8 cellular contexts compared by ENCODE assay signal in the genomic region with DNA sequence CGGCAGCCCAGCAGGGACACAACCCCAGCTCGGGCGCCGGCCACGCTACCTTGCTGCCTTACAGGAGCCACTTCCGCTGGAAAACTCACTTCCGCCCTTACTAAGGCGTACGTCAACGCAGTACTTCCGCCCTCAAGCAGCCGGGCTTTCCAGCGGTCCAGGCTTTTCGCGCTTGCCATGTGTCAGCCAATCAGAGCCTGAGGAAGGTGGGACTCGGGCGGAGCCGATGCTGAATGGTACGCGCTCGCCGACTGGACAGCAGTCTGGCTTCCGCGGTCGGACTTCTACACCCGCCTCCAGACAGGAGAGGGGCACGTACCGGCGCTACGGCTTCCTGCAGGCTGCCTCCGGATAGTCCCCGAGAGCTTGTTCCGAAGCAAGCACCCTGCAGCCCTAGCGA. TPM values are rescaled to one million over a fixed set of nuclear protein-coding genes. Genes with fewer than 3 reads are reported as not detected.
A peak's percentile ranks its signal among the peaks of the same experiment; 100 is the strongest.
DNase-seq lines count a peak whose midpoint lies in the region; ATAC-seq and TF ChIP-seq lines count a peak whose summit lies in the region.
"Not testable (repeated sequence)": the region's sequence is repeated elsewhere in the genome, so short reads cannot be mapped to it uniquely, and the experiment has no call there.

A gene (minus strand): TSS at position 52 of the 400 bp plus-strand sequence. CDS start 71 bp downstream, outside the sequence.
A gene (plus strand): TSS at position 261 of the 400 bp plus-strand sequence. CDS start 210 bp downstream, outside the sequence.

- H3K9me3 Mint-ChIP-seq in CD4-positive, alpha-beta memory T cell; activated T-cell treated with anti-CD3 and anti-CD28 coated beads, Interleukin-2, amount 50 U/mL, for 4 hours: not testable (repeated sequence)

- not testable (repeated sequence) for H3K27me3 ChIP-seq in CD4-positive, alpha-beta memory T cell (ENCODE audit: insufficient read depth, low read length); smooth muscle cell (ENCODE audit: low read depth)

- peak; percentile 85 for ATAC-seq in GM19397 (IDR thresholded peaks at IDR 0.05; ENCODE audit: unreplicated experiment)
- ATAC-seq in HG02885 (IDR thresholded peaks at IDR 0.05; ENCODE audit: poor library complexity, unreplicated experiment) = peak; percentile 89
- peak; percentile 90 for ATAC-seq in activated T-cell treated with anti-CD3 and anti-CD28 coated beads, Interleukin-2, amount 50 U/mL, for 4 hours
- ATAC-seq in esophagus mucosa = peak; percentile 93

- CTCF ChIA-PET in CD4-positive, alpha-beta memory T cell (lab: Charles Lee; ENCODE audit: partially characterized antibody) = not testable (repeated sequence)

- not testable (repeated sequence) for H3K4me1 Mint-ChIP-seq in CD4-positive, alpha-beta memory T cell; activated T-cell treated with anti-CD3 and anti-CD28 coated beads, Interleukin-2, amount 50 U/mL, for 4 hours (ENCODE audit: low read depth)

- H3K27me3 Mint-ChIP-seq in CD4-positive, alpha-beta memory T cell; activated T-cell treated with anti-CD3 and anti-CD28 coated beads, Interleukin-2, amount 50 U/mL, for 4 hours (ENCODE audit: low read depth): not testable (repeated sequence)

- H3K27ac ChIP-seq in CD4-positive, alpha-beta memory T cell (ENCODE audit: low read depth, low read length); smooth muscle cell (ENCODE audit: low read depth): not testable (repeated sequence)
- peak within 1 kb of the TSS; percentile 18 for H3K27ac ChIP-seq in KOPT-K1 (ENCODE audit: low read depth, low read length, poor library complexity, severe bottlenecking)

- WGBS in smooth muscle cell (ENCODE audit: low lambda C conversion rate) = no CpG with 5 or more reads among the region's 34 CpGs

- not testable (repeated sequence) for H3K36me3 Mint-ChIP-seq in CD4-positive, alpha-beta memory T cell; activated T-cell treated with anti-CD3 and anti-CD28 coated beads, Interleukin-2, amount 50 U/mL, for 4 hours (ENCODE audit: insufficient read depth)

- not testable (repeated sequence) for H4K20me1 ChIP-seq in smooth muscle cell (ENCODE audit: low read depth)

- H3K4me2 ChIP-seq in smooth muscle cell = peak within 1 kb of the TSS; percentile 83

- H3K9me3 ChIP-seq in CD4-positive, alpha-beta memory T cell (ENCODE audit: control insufficient read depth in 1 of 2, low read length in 2 of 2); KOPT-K1 (ENCODE audit: insufficient read depth, low read length, poor library complexity, severe bottlenecking); smooth muscle cell (replicated peaks; ENCODE audit: low read depth): not testable (repeated sequence)

- H3K9ac ChIP-seq in smooth muscle cell (ENCODE audit: low read depth) = not testable (repeated sequence)

- H3K4me3 ChIP-seq in CD4-positive, alpha-beta memory T cell (ENCODE audit: low read length in 2 of 2) = not testable (repeated sequence)
- H3K4me3 ChIP-seq in smooth muscle cell = peak within 1 kb of the TSS; percentile 47

- H3K4me1 ChIP-seq in CD4-positive, alpha-beta memory T cell (ENCODE audit: insufficient read depth, low read length); smooth muscle cell (ENCODE audit: low read depth): not testable (repeated sequence)

- POLR2A ChIA-PET in CD4-positive, alpha-beta memory T cell (lab: Charles Lee; ENCODE audit: partially characterized antibody) = not testable (repeated sequence)

- H3K27ac Mint-ChIP-seq in CD4-positive, alpha-beta memory T cell = not testable (repeated sequence)

- not testable (repeated sequence) for H3F3A ChIP-seq in smooth muscle cell (ENCODE audit: low read depth)

- not testable (repeated sequence) for H3K36me3 ChIP-seq in CD4-positive, alpha-beta memory T cell (ENCODE audit: insufficient read depth, low read length); KOPT-K1 (ENCODE audit: insufficient read depth, low read length); smooth muscle cell (ENCODE audit: low read depth)

- H2AFZ ChIP-seq in smooth muscle cell (ENCODE audit: low read depth) = not testable (repeated sequence)

- not testable (repeated sequence) for H3K79me2 ChIP-seq in smooth muscle cell (ENCODE audit: low read depth)

- TF ChIP-seq CTCF in smooth muscle cell (IDR thresholded peaks at IDR 0.05; ENCODE audit: borderline replicate concordance, insufficient read depth, poor library complexity, severe bottlenecking) = not testable (repeated sequence)

- not testable (repeated sequence) for H3K4me3 Mint-ChIP-seq in CD4-positive, alpha-beta memory T cell; activated T-cell treated with anti-CD3 and anti-CD28 coated beads, Interleukin-2, amount 50 U/mL, for 4 hours

- DNase-seq in CD4-positive, alpha-beta memory T cell; activated T-cell treated with anti-CD3 and anti-CD28 coated beads, Interleukin-2, amount 50 U/mL, for 4 hours; lung microvascular endothelial cell (ENCODE audit: low read depth in 2 of 2); smooth muscle cell (lab: John Stamatoyannopoulos, UW; ENCODE audit: unreplicated experiment): not testable (repeated sequence)

- intact Hi-C loops in CD4-positive, alpha-beta memory T cell (cut with micrococcal nuclease) = not testable (repeated sequence)

RNA-seq across cellular contexts. Expression of the first gene that starts in this region (rescaled TPM):
- total RNA-seq in CD4-positive, alpha-beta memory T cell = 10 to 100 TPM; 62.1 to 79.0 TPM
- polyA plus RNA-seq in CD4-positive, alpha-beta memory T cell = 100 to 1,000 TPM; 144 to 169 TPM
- total RNA-seq in activated T-cell treated with anti-CD3 and anti-CD28 coated beads, Interleukin-2, amount 50 U/mL, for 4 hours = 100 to 1,000 TPM; 468 to 531 (median 481) TPM
- 131 TPM for total RNA-seq in esophagus mucosa
- total RNA-seq in lung microvascular endothelial cell = 20.4 and 25.3 TPM in 2 replicates
- 229 and 338 TPM in 2 replicates for total RNA-seq in smooth muscle cell
- 148 and 163 TPM in 2 replicates for polyA plus RNA-seq in smooth muscle cell

RNA-seq across cellular contexts. Expression of the second gene that starts in this region (rescaled TPM):
- total RNA-seq in CD4-positive, alpha-beta memory T cell = 10 to 100 TPM; 57.5 to 65.6 TPM
- 10 to 100 TPM; 44.5 to 60.7 TPM for polyA plus RNA-seq in CD4-positive, alpha-beta memory T cell
- total RNA-seq in activated T-cell treated with anti-CD3 and anti-CD28 coated beads, Interleukin-2, amount 50 U/mL, for 4 hours = 100 to 1,000 TPM in 1 of 3 donors, 10 to 100 TPM in 2; 84.5 to 110 (median 95.6) TPM
- 27.9 TPM for total RNA-seq in esophagus mucosa
- 35.9 and 44.2 TPM in 2 replicates for total RNA-seq in lung microvascular endothelial cell
- total RNA-seq in smooth muscle cell = 3.7 and 55.1 TPM in 2 replicates
- 90.0 and 95.5 TPM in 2 replicates for polyA plus RNA-seq in smooth muscle cell
